ENCODE assay signal across 18 cellular contexts in genomic region chr15:36777941-36778340, GRCh38.
"Had no signal": no experiment of that assay in that cellular context is flagged by ENCODE, and none has a peak within 500 bp of the region (broad histone marks: within the 10 kb centered on the region; RNA-seq: fewer than 3 reads in every experiment).

No MANE protein-coding gene starts in this region.

- ATAC-seq: activated CD4-positive, CD25-positive, alpha-beta regulatory T cell treated with anti-CD3 and anti-CD28 coated beads, Interleukin-2, amount 50 U/mL, for 24 hours; effector memory CD8-positive, alpha-beta T cell; gastroesophageal sphincter; left lung; naive thymus-derived CD8-positive, alpha-beta T cell had no signal

- DNase-seq: activated CD4-positive, alpha-beta T cell treated with anti-CD3 and anti-CD28 coated beads, Interleukin-2, amount 50 U/mL, for 1 hour; activated CD8-positive, alpha-beta memory T cell treated with anti-CD3 and anti-CD28 coated beads for 24 hours; activated naive CD8-positive, alpha-beta T cell treated with anti-CD3 and anti-CD28 coated beads for 36 hours; dermis blood vessel endothelial cell; effector memory CD8-positive, alpha-beta T cell; islet precursor cell; left lung; naive thymus-derived CD8-positive, alpha-beta T cell; posterior cingulate gyrus; stimulated activated CD4-positive, alpha-beta T cell treated with anti-CD3 and anti-CD28 coated beads, Interleukin-15, amount 100 ng/mL, for 24 hours; stimulated activated CD4-positive, alpha-beta T cell treated with anti-CD3 and anti-CD28 coated beads, Interleukin-4, amount 100 ng/mL, for 24 hours; stimulated activated naive CD4-positive, alpha-beta T cell; T1000; uterus had no signal

- H3K4me3 ChIP-seq: breast epithelium, gastroesophageal sphincter, left lung, tibial nerve, uterus had no signal

- H3K9me3 ChIP-seq: breast epithelium, gastroesophageal sphincter, left lung, tibial nerve, uterus had no signal

- H3K4me1 ChIP-seq: breast epithelium, left lung, tibial nerve, uterus had no signal

- H3K27ac ChIP-seq: breast epithelium, gastroesophageal sphincter, left lung, tibial nerve, uterus had no signal

- H3K27me3 ChIP-seq: breast epithelium, gastroesophageal sphincter, left lung, tibial nerve, uterus had no signal

- H3K36me3 ChIP-seq: breast epithelium, gastroesophageal sphincter, left lung, tibial nerve, uterus had no signal
